ENCODE assay signal across 8 cellular contexts in the genomic region with DNA sequence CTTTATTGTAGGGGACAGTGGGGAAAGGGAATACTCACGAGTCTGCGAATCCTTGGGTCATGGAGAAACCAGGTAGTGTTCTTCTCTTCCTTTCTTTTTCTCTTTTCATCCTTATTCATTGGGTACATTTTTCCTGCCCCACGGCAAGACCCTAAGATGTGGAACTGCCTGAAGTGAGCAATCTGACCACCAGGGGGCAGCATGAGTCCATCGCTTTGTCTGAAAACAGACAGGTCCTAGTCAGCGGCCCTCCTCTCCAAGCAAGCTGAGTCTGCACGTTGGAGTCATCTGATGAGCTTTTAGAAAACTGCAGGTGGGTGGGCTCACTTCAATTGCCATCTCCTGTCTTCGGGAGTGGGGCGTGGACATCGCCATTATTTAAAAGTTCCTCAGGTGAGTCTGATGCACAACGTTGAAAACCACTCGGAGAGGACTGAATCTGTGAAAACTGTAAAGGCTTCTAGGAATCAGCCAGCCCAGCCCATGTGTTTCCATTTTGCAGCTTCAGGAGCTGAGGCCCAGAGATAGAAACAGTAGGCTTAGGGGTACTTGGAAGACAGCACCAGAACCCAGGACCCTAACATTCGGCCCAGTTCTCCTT. TPM values are rescaled to one million over a fixed set of nuclear protein-coding genes. Genes with fewer than 3 reads are reported as not detected.
DNase-seq lines count a peak whose midpoint lies in the region; ATAC-seq and TF ChIP-seq lines count a peak whose summit lies in the region.

No MANE protein-coding gene starts in this region.

- no peak overlapping the region for H3K4me3 ChIP-seq in GM12864 (ENCODE audit: low read depth, low read length)

- TF ChIP-seq CTCF in GM12864 (IDR thresholded peaks at IDR 0.05; ENCODE audit: low read depth, low read length, missing control alignments) = peak; percentile 87

- peak; percentile 52 for DNase-seq in GM12864 (ENCODE audit: low read depth)
- peak; percentile 62 for DNase-seq in NCI-H460 (ENCODE audit: extremely low read depth, low read depth)
- peak; percentile 76 for DNase-seq in activated CD4-positive, alpha-beta T cell treated with anti-CD3 and anti-CD28 coated beads for 1 hour
- DNase-seq in cerebellum (ENCODE audit: low spot score) = peak; percentile 79
- peak; percentile 93 for DNase-seq in left kidney (ENCODE audit: low read depth, low spot score)
- peak; percentile 88 for DNase-seq in stimulated activated CD4-positive, alpha-beta T cell treated with anti-CD3 and anti-CD28 coated beads, Interleukin-4, amount 100 ng/mL, for 1 hour

- peak; percentile 60 for ATAC-seq in HG03103 (IDR thresholded peaks at IDR 0.05; ENCODE audit: low read depth, unreplicated experiment)
- no peak for ATAC-seq in GM21515 (IDR thresholded peaks at IDR 0.05; ENCODE audit: unreplicated experiment)

RNA-seq across cellular contexts. Expression of a gene that starts 34.0 kb away (rescaled TPM):
- total RNA-seq in NCI-H460 (2014; rRNA removed; shearing (Covaris generic)) = 19.8 and 21.5 TPM in 2 replicates
- 13.2 and 20.5 TPM in 2 replicates for polyA plus RNA-seq in NCI-H460 (2014; cell fraction: nucleus; rRNA removed)
- 52.0 TPM for total RNA-seq in cerebellum
